In the genomic region with DNA sequence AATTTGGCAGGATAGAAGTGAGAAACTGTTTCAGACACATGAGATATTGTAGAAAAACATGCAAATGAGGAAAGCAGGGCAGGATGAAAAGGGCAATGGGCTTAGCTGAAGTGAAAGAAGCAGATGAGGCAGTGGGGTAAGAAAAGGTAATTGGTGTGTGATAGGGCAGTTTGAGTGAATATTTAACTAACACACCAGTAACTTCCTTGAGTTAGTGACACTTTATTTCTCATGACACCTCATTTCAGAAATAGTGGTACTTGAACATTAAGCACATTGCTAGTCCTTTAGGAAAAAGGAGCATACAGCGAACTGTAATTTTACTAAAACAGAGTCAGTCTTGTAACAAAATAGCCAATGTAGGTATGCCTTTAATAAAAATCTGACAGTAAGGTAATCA, we compare ENCODE assay signal across 1 cellular context.
TF ChIP-seq lines count a peak whose summit lies in the region.

No MANE protein-coding gene starts in this region.

TF ChIP-seq in GM12878, 131 proteins besides CTCF, POLR2A, EP300 and RAD21 (continued from another document and continues in another):
- TF ChIP-seq CEBPZ (IDR thresholded peaks at IDR 0.05; ENCODE audit: low read depth, low read length) (no peak), SPI1 (IDR thresholded peaks at IDR 0.05; ENCODE audit: borderline replicate concordance, insufficient read depth, low read depth, low read length) (no peak), NRF1 (conservative IDR thresholded peaks at IDR 0.05; ENCODE audit: low read depth, low read length) (no peak), MYC (IDR thresholded peaks at IDR 0.05; ENCODE audit: insufficient read depth, insufficient read length, insufficient replicate concordance, low read length, severe bottlenecking) (no peak), RCOR1 (conservative IDR thresholded peaks at IDR 0.05; ENCODE audit: low read depth, low read length) (no peak), ESRRA (IDR thresholded peaks at IDR 0.05; ENCODE audit: low read length) (no peak), CHD2 (IDR thresholded peaks at IDR 0.05; ENCODE audit: borderline replicate concordance, low read depth, low read length) (peak; percentile 20; the same call in 1 of the 2 replicates), GATAD2B (conservative IDR thresholded peaks at IDR 0.05; ENCODE audit: low read depth) (0 out of 2 replicates have a peak, but pooled peaks have one; percentile 21), CREB1 (IDR thresholded peaks at IDR 0.05; ENCODE audit: low read depth) (no peak), ASH2L (IDR thresholded peaks at IDR 0.05; ENCODE audit: borderline replicate concordance, low read depth) (no peak), IKZF2 (IDR thresholded peaks at IDR 0.05) (peak; percentile 55 to 79; a peak in 2 of 4 replicates), NBN (IDR thresholded peaks at IDR 0.05) (peak; percentile 55), TCF3 (IDR thresholded peaks at IDR 0.05; ENCODE audit: borderline replicate concordance, insufficient read depth, low read depth, low read length) (no peak), SMAD1 (IDR thresholded peaks at IDR 0.05; ENCODE audit: low read depth, partially characterized antibody) (no peak), CBX3 (IDR thresholded peaks at IDR 0.05; ENCODE audit: borderline replicate concordance, low read depth) (no peak), IKZF1 (conservative IDR thresholded peaks at IDR 0.05) (peak; percentile 54), STAT3 (IDR thresholded peaks at IDR 0.05; ENCODE audit: low read depth, low read length) (no peak), ZNF24 (IDR thresholded peaks at IDR 0.05) (peak; percentile 74), GABPA (IDR thresholded peaks at IDR 0.05; ENCODE audit: low read depth) (no peak), BACH1 (IDR thresholded peaks at IDR 0.05; ENCODE audit: borderline replicate concordance) (no peak; the same call in 1 of the 2 replicates), SRF (IDR thresholded peaks at IDR 0.05; ENCODE audit: low read depth in 2 of 2, low read length in 2 of 2) (no peak), YBX1 (IDR thresholded peaks at IDR 0.05) (no peak), MTA2 (IDR thresholded peaks at IDR 0.05; ENCODE audit: low read depth) (peak; percentile 90), RBBP5 (conservative IDR thresholded peaks at IDR 0.05) (no peak), ZNF274 (IDR thresholded peaks at IDR 0.05; ENCODE audit: insufficient read depth, insufficient read length) (no peak), ZSCAN29 (IDR thresholded peaks at IDR 0.05) (no peak), MYB (IDR thresholded peaks at IDR 0.05; ENCODE audit: borderline replicate concordance, low read depth, low read length) (no peak), ZNF384 (IDR thresholded peaks at IDR 0.05; ENCODE audit: borderline replicate concordance, low read depth, low read length) (no peak), SP1 (IDR thresholded peaks at IDR 0.05; ENCODE audit: low read depth, low read length) (no peak), REST (IDR thresholded peaks at IDR 0.05; ENCODE audit: low read depth, low read length) (no peak), HDGF (IDR thresholded peaks at IDR 0.05) (no peak), EZH2 (IDR thresholded peaks at IDR 0.05; ENCODE audit: borderline replicate concordance, control insufficient read depth, low read depth, low read length) (no peak), RB1 (IDR thresholded peaks at IDR 0.05; ENCODE audit: borderline replicate concordance) (no peak)
- TF ChIP-seq, protein P1, sequence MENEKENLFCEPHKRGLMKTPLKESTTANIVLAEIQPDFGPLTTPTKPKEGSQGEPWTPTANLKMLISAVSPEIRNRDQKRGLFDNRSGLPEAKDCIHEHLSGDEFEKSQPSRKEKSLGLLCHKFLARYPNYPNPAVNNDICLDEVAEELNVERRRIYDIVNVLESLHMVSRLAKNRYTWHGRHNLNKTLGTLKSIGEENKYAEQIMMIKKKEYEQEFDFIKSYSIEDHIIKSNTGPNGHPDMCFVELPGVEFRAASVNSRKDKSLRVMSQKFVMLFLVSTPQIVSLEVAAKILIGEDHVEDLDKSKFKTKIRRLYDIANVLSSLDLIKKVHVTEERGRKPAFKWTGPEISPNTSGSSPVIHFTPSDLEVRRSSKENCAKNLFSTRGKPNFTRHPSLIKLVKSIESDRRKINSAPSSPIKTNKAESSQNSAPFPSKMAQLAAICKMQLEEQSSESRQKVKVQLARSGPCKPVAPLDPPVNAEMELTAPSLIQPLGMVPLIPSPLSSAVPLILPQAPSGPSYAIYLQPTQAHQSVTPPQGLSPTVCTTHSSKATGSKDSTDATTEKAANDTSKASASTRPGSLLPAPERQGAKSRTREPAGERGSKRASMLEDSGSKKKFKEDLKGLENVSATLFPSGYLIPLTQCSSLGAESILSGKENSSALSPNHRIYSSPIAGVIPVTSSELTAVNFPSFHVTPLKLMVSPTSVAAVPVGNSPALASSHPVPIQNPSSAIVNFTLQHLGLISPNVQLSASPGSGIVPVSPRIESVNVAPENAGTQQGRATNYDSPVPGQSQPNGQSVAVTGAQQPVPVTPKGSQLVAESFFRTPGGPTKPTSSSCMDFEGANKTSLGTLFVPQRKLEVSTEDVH (IDR thresholded peaks at IDR 0.05; ENCODE audit: low read depth, partially characterized antibody): no peak
- TF ChIP-seq, protein P2, sequence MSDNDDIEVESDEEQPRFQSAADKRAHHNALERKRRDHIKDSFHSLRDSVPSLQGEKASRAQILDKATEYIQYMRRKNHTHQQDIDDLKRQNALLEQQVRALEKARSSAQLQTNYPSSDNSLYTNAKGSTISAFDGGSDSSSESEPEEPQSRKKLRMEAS (IDR thresholded peaks at IDR 0.05; ENCODE audit: low read depth, low read length): no peak
- TF ChIP-seq, protein P3, sequence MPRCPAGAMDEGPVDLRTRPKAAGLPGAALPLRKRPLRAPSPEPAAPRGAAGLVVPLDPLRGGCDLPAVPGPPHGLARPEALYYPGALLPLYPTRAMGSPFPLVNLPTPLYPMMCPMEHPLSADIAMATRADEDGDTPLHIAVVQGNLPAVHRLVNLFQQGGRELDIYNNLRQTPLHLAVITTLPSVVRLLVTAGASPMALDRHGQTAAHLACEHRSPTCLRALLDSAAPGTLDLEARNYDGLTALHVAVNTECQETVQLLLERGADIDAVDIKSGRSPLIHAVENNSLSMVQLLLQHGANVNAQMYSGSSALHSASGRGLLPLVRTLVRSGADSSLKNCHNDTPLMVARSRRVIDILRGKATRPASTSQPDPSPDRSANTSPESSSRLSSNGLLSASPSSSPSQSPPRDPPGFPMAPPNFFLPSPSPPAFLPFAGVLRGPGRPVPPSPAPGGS (IDR thresholded peaks at IDR 0.05; ENCODE audit: borderline replicate concordance, insufficient read depth, low read depth, low read length, poor library complexity, severe bottlenecking): no peak
- TF ChIP-seq, protein P4, sequence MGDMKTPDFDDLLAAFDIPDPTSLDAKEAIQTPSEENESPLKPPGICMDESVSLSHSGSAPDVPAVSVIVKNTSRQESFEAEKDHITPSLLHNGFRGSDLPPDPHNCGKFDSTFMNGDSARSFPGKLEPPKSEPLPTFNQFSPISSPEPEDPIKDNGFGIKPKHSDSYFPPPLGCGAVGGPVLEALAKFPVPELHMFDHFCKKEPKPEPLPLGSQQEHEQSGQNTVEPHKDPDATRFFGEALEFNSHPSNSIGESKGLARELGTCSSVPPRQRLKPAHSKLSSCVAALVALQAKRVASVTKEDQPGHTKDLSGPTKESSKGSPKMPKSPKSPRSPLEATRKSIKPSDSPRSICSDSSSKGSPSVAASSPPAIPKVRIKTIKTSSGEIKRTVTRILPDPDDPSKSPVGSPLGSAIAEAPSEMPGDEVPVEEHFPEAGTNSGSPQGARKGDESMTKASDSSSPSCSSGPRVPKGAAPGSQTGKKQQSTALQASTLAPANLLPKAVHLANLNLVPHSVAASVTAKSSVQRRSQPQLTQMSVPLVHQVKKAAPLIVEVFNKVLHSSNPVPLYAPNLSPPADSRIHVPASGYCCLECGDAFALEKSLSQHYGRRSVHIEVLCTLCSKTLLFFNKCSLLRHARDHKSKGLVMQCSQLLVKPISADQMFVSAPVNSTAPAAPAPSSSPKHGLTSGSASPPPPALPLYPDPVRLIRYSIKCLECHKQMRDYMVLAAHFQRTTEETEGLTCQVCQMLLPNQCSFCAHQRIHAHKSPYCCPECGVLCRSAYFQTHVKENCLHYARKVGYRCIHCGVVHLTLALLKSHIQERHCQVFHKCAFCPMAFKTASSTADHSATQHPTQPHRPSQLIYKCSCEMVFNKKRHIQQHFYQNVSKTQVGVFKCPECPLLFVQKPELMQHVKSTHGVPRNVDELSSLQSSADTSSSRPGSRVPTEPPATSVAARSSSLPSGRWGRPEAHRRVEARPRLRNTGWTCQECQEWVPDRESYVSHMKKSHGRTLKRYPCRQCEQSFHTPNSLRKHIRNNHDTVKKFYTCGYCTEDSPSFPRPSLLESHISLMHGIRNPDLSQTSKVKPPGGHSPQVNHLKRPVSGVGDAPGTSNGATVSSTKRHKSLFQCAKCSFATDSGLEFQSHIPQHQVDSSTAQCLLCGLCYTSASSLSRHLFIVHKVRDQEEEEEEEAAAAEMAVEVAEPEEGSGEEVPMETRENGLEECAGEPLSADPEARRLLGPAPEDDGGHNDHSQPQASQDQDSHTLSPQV (IDR thresholded peaks at IDR 0.05): no peak
- TF ChIP-seq, protein P5, sequence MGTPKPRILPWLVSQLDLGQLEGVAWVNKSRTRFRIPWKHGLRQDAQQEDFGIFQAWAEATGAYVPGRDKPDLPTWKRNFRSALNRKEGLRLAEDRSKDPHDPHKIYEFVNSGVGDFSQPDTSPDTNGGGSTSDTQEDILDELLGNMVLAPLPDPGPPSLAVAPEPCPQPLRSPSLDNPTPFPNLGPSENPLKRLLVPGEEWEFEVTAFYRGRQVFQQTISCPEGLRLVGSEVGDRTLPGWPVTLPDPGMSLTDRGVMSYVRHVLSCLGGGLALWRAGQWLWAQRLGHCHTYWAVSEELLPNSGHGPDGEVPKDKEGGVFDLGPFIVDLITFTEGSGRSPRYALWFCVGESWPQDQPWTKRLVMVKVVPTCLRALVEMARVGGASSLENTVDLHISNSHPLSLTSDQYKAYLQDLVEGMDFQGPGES (IDR thresholded peaks at IDR 0.05): no peak
- TF ChIP-seq, protein P6, sequence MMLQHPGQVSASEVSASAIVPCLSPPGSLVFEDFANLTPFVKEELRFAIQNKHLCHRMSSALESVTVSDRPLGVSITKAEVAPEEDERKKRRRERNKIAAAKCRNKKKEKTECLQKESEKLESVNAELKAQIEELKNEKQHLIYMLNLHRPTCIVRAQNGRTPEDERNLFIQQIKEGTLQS (IDR thresholded peaks at IDR 0.05; ENCODE audit: borderline replicate concordance, extremely low read depth, low read depth, low read length): no peak
- TF ChIP-seq, protein P7, sequence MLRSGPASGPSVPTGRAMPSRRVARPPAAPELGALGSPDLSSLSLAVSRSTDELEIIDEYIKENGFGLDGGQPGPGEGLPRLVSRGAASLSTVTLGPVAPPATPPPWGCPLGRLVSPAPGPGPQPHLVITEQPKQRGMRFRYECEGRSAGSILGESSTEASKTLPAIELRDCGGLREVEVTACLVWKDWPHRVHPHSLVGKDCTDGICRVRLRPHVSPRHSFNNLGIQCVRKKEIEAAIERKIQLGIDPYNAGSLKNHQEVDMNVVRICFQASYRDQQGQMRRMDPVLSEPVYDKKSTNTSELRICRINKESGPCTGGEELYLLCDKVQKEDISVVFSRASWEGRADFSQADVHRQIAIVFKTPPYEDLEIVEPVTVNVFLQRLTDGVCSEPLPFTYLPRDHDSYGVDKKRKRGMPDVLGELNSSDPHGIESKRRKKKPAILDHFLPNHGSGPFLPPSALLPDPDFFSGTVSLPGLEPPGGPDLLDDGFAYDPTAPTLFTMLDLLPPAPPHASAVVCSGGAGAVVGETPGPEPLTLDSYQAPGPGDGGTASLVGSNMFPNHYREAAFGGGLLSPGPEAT (IDR thresholded peaks at IDR 0.05; ENCODE audit: low read depth): peak; percentile 61; the same call in 1 of the 2 replicates
